Comparison of ENCODE assay signal across 22 cellular contexts in genomic region chr22:26470807-26471206, GRCh38. TPM values are rescaled to one million over a fixed set of nuclear protein-coding genes. Genes with fewer than 3 reads are reported as not detected.
DNase-seq lines count a peak whose midpoint lies in the region; ATAC-seq and TF ChIP-seq lines count a peak whose summit lies in the region.
"Had no signal": no experiment of that assay in that cellular context is flagged by ENCODE, and none has a peak within 500 bp of the region (broad histone marks: within the 10 kb centered on the region; RNA-seq: fewer than 3 reads in every experiment).

No MANE protein-coding gene starts in this region.

- no peaks in the 10 kb centered on the region for H3K9me3 Mint-ChIP-seq in activated CD8-positive, alpha-beta T cell treated with anti-CD3 and anti-CD28 coated beads for 36 hours
- H3K9me3 Mint-ChIP-seq: central memory CD8-positive, alpha-beta T cell; stimulated activated effector memory CD8-positive, alpha-beta T cell treated with anti-CD3 and anti-CD28 coated beads, Interleukin-12 subunit alpha, Interleukin-12 subunit beta, amount 100 ng/mL, for 72 hours had no signal

- no peaks in the 10 kb centered on the region for H4K20me1 ChIP-seq in hepatocyte (ENCODE audit: insufficient read depth, poor library complexity, severe bottlenecking)

- H3K79me2 ChIP-seq in ACC112 (ENCODE audit: control insufficient read depth, insufficient read depth, low read length, unreplicated experiment) (peaks cover 2% of the 10 kb centered on the region), hepatocyte (peaks cover 3% of the 10 kb centered on the region)

- H3K4me2 ChIP-seq in hepatocyte = no peak overlapping the region

- no peaks in the 10 kb centered on the region for H3K27me3 Mint-ChIP-seq in activated CD8-positive, alpha-beta T cell treated with anti-CD3 and anti-CD28 coated beads for 36 hours
- H3K27me3 Mint-ChIP-seq: central memory CD8-positive, alpha-beta T cell had no signal

- POLR2A ChIA-PET in activated CD8-positive, alpha-beta T cell treated with anti-CD3 and anti-CD28 coated beads for 36 hours (lab: Charles Lee) = no interaction called here

- no peak overlapping the region for H3K4me3 Mint-ChIP-seq in activated CD8-positive, alpha-beta T cell treated with anti-CD3 and anti-CD28 coated beads for 36 hours
- H3K4me3 Mint-ChIP-seq: central memory CD8-positive, alpha-beta T cell; stimulated activated effector memory CD8-positive, alpha-beta T cell treated with anti-CD3 and anti-CD28 coated beads, Interleukin-12 subunit alpha, Interleukin-12 subunit beta, amount 100 ng/mL, for 72 hours had no signal

- no peak for ATAC-seq in activated CD8-positive, alpha-beta T cell treated with anti-CD3 and anti-CD28 coated beads for 36 hours
- ATAC-seq: left lobe of liver; stimulated activated effector memory CD8-positive, alpha-beta T cell treated with anti-CD3 and anti-CD28 coated beads, Interleukin-12 subunit alpha, Interleukin-12 subunit beta, amount 100 ng/mL, for 72 hours had no signal

- H3K27me3 ChIP-seq in ACC112 (ENCODE audit: insufficient read depth, low read length) (no peaks in the 10 kb centered on the region), SJCRH30 (no peaks in the 10 kb centered on the region), hepatocyte (no peaks in the 10 kb centered on the region)
- H3K27me3 ChIP-seq: adrenal gland, neutrophil had no signal

- CTCF ChIA-PET in activated CD8-positive, alpha-beta T cell treated with anti-CD3 and anti-CD28 coated beads for 36 hours (lab: Charles Lee) = interaction anchor here (0.9 kb wide), 1 partner anchor 9 kb away, joined by 4 read pairs; no protein-coding TSS in a partner anchor

- H3K9me2 ChIP-seq in hepatocyte (replicated peaks; ENCODE audit: insufficient read depth) = no peaks in the 10 kb centered on the region

- 96% methylated on average over 2 of the region's 2 CpGs for WGBS in hepatocyte (ENCODE audit: low lambda C conversion rate, missing lambda C conversion rate)

- H3K4me1 ChIP-seq in ACC112 (ENCODE audit: control insufficient read depth, insufficient read depth, low read length, unreplicated experiment) (peaks cover 12% of the 10 kb centered on the region), SJCRH30 (peaks cover 35% of the 10 kb centered on the region), hepatocyte (ENCODE audit: insufficient read depth) (no peaks in the 10 kb centered on the region)
- H3K4me1 ChIP-seq: adrenal gland had no signal

- H3K4me3 ChIP-seq in ACC112 (ENCODE audit: low read depth, low read length) (no peak overlapping the region), SJCRH30 (no peak overlapping the region), hepatocyte (no peak overlapping the region)
- H3K4me3 ChIP-seq: adrenal gland, thoracic aorta had no signal

- peaks cover 5% of the 10 kb centered on the region for H3K4me1 Mint-ChIP-seq in activated CD8-positive, alpha-beta T cell treated with anti-CD3 and anti-CD28 coated beads for 36 hours (ENCODE audit: low read depth)
- H3K4me1 Mint-ChIP-seq: central memory CD8-positive, alpha-beta T cell; stimulated activated effector memory CD8-positive, alpha-beta T cell treated with anti-CD3 and anti-CD28 coated beads, Interleukin-12 subunit alpha, Interleukin-12 subunit beta, amount 100 ng/mL, for 72 hours had no signal

- H3K36me3 Mint-ChIP-seq in activated CD8-positive, alpha-beta T cell treated with anti-CD3 and anti-CD28 coated beads for 36 hours (ENCODE audit: low read depth) = peaks cover 36% of the 10 kb centered on the region

- TF ChIP-seq CTCF in hepatocyte (IDR thresholded peaks at IDR 0.05; ENCODE audit: poor library complexity) = no peak
- TF ChIP-seq CTCF in activated CD8-positive, alpha-beta T cell treated with anti-CD3 and anti-CD28 coated beads for 36 hours (IDR thresholded peaks at IDR 0.05) = no peak

- H3K9me3 ChIP-seq in SJCRH30 (replicated peaks) (no peaks in the 10 kb centered on the region), hepatocyte (ENCODE audit: low read depth) (no peaks in the 10 kb centered on the region)
- H3K9me3 ChIP-seq: adrenal gland, neutrophil, thoracic aorta had no signal

- H3K27ac ChIP-seq in ACC112 (ENCODE audit: low read depth, low read length) = peak overlapping the region; percentile 42; the same call in 1 of the 2 replicates
- H3K27ac ChIP-seq in SJCRH30 = peak overlapping the region; percentile 57
- H3K27ac ChIP-seq in hepatocyte = peak overlapping the region; percentile 84
- H3K27ac ChIP-seq: adrenal gland, neutrophil, thoracic aorta had no signal

- DNase-seq in SJCRH30 = no peak
- no peak for DNase-seq in hepatocyte (ENCODE audit: low spot score)
- DNase-seq in GOT3 (lab: John Stamatoyannopoulos, UW) = no peak
- DNase-seq in activated CD8-positive, alpha-beta T cell treated with anti-CD3 and anti-CD28 coated beads for 36 hours = no peak
- DNase-seq in NCI-H69 (lab: John Stamatoyannopoulos, UW) = no peak
- DNase-seq: activated CD4-positive, alpha-beta T cell treated with anti-CD3 and anti-CD28 coated beads for 4 hours; activated CD8-positive, alpha-beta memory T cell treated with anti-CD3 and anti-CD28 coated beads, Interleukin-2, amount 50 U/mL, for 4 hours; activated effector memory CD4-positive, alpha-beta T cell treated with Interleukin-2 at 50 U/mL for 16 hours; DMS 273 treated with DMSO at 0.1 percent for 48 hours; effector CD4-positive, alpha-beta T cell; Kasumi-1; NCI-H1092 treated with DMSO at 0.1 percent for 48 hours; NCI-H2029 treated with DMSO at 0.1 percent for 48 hours; retina; stimulated activated CD4-positive, alpha-beta T cell treated with anti-CD3 and anti-CD28 coated beads, Interleukin-15, amount 100 ng/mL, for 24 hours had no signal

- intact Hi-C loops in activated CD8-positive, alpha-beta T cell treated with anti-CD3 and anti-CD28 coated beads for 36 hours (cut with micrococcal nuclease) = no loop called here

- H3K27ac Mint-ChIP-seq in activated CD8-positive, alpha-beta T cell treated with anti-CD3 and anti-CD28 coated beads for 36 hours = no peak overlapping the region
- H3K27ac Mint-ChIP-seq: stimulated activated effector memory CD8-positive, alpha-beta T cell treated with anti-CD3 and anti-CD28 coated beads, Interleukin-12 subunit alpha, Interleukin-12 subunit beta, amount 100 ng/mL, for 72 hours had no signal

- H2AFZ ChIP-seq in ACC112 (ENCODE audit: low read length, unreplicated experiment) (no peak overlapping the region), hepatocyte (no peak overlapping the region)

- H3K36me3 ChIP-seq in ACC112 (ENCODE audit: insufficient read depth, low read length) (0 out of 2 replicates have a peak, but pooled peaks cover 5% of the 10 kb centered on the region), SJCRH30 (peaks cover 16% of the 10 kb centered on the region), hepatocyte (replicated peaks; ENCODE audit: insufficient read depth, low read depth) (peaks cover 8% of the 10 kb centered on the region)

RNA-seq across cellular contexts. Expression of gene HPS4, which starts 12.8 kb away (rescaled TPM):
- 19.9 and 28.1 TPM in 2 replicates for total RNA-seq in SJCRH30 (2014; rRNA removed; shearing (Covaris generic))
- total RNA-seq in hepatocyte = 20.5 and 36.7 TPM in 2 replicates
- 20.2 and 28.5 TPM in 2 replicates for polyA plus RNA-seq in hepatocyte
- total RNA-seq in activated CD8-positive, alpha-beta T cell treated with anti-CD3 and anti-CD28 coated beads for 36 hours = 10 to 100 TPM; 51.8 to 53.5 TPM

RNA-seq across cellular contexts. Expression of gene SRRD, which starts 12.9 kb away (rescaled TPM):
- total RNA-seq in SJCRH30 (2014; rRNA removed; shearing (Covaris generic)) = 14.4 and 17.8 TPM in 2 replicates
- 26.4 and 31.2 TPM in 2 replicates for total RNA-seq in hepatocyte
- polyA plus RNA-seq in hepatocyte = 29.5 and 31.9 TPM in 2 replicates
- 10 to 100 TPM; 24.8 to 26.3 TPM for total RNA-seq in activated CD8-positive, alpha-beta T cell treated with anti-CD3 and anti-CD28 coated beads for 36 hours

RNA-seq across cellular contexts. Expression of gene TFIP11, which starts 41.5 kb away (rescaled TPM):
- 23.4 and 26.8 TPM in 2 replicates for total RNA-seq in SJCRH30 (2014; rRNA removed; shearing (Covaris generic))
- total RNA-seq in hepatocyte = 16.1 and 19.6 TPM in 2 replicates
- 21.3 and 30.4 TPM in 2 replicates for polyA plus RNA-seq in hepatocyte
- 10 to 100 TPM; 37.4 to 37.8 TPM for total RNA-seq in activated CD8-positive, alpha-beta T cell treated with anti-CD3 and anti-CD28 coated beads for 36 hours

RNA-seq across cellular contexts. Expression of gene ASPHD2, which starts 41.7 kb away (rescaled TPM):
- total RNA-seq in SJCRH30 (2014; rRNA removed; shearing (Covaris generic)) = 3.5 and 4.0 TPM in 2 replicates
- total RNA-seq in hepatocyte = 1.2 and 1.4 TPM in 2 replicates
- polyA plus RNA-seq in hepatocyte = 1.7 and 2.6 TPM in 2 replicates
- 10 to 100 TPM; 12.0 to 14.0 TPM for total RNA-seq in activated CD8-positive, alpha-beta T cell treated with anti-CD3 and anti-CD28 coated beads for 36 hours
